1 cellular context compared by ENCODE assay signal in the genomic region with DNA sequence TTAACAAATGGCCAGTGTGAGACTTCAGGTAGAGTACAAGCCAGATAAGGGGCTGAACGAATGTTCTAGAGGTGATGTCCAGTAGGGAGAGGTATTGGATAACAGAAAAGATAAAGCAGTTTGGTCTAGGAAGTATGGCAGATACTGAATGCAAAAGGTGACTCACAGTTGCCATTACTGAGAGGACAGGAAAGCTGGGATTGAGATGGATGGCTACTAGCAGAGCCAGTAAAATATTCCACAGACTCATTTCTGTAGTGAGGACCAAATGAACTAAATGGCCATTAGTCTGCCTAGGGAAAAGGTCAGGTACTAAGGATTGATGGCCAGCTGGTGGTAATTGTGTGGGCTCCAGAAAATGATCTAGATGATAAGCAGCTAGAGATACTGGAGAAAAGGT.
A peak's percentile ranks its signal among the peaks of the same experiment; 100 is the strongest.
TF ChIP-seq lines count a peak whose summit lies in the region.

No MANE protein-coding gene starts in this region.

TF ChIP-seq in HEK293, 187 proteins besides CTCF, POLR2A, EP300 and RAD21 (continued from another document):
- TF ChIP-seq ZNF416 (tag by site-specific recombination; IDR thresholded peaks at IDR 0.05) (no peak), ZNF549 (tag by site-specific recombination; IDR thresholded peaks at IDR 0.05) (no peak), ZNF600 (tag by site-specific recombination; IDR thresholded peaks at IDR 0.05) (0 out of 2 replicates have a peak, but pooled peaks have one; percentile 46), ZNF664 (tag by site-specific recombination; IDR thresholded peaks at IDR 0.05) (no peak), ZNF629 (tag by site-specific recombination; IDR thresholded peaks at IDR 0.05) (peak; percentile 27; the same call in 1 of the 2 replicates), ZSCAN16 (tag by site-specific recombination; IDR thresholded peaks at IDR 0.05) (no peak), ZNF133 (tag by site-specific recombination; IDR thresholded peaks at IDR 0.05) (no peak), ZNF302 (tag by site-specific recombination; IDR thresholded peaks at IDR 0.05; ENCODE audit: low read depth) (no peak), ZNF19 (tag by site-specific recombination; IDR thresholded peaks at IDR 0.05; ENCODE audit: low read depth) (no peak), ZFP41 (tag by site-specific recombination; IDR thresholded peaks at IDR 0.05; ENCODE audit: borderline replicate concordance) (no peak), ZNF140 (tag by site-specific recombination; IDR thresholded peaks at IDR 0.05) (no peak), ZBTB7A (tag by site-specific recombination; IDR thresholded peaks at IDR 0.05; ENCODE audit: low read depth) (no peak), FEZF1 (tag by site-specific recombination; IDR thresholded peaks at IDR 0.05) (0 out of 2 replicates have a peak, but pooled peaks have one; percentile 20), YY2 (tag by site-specific recombination; IDR thresholded peaks at IDR 0.05) (0 out of 2 replicates have a peak, but pooled peaks have one; percentile 19)
- TF ChIP-seq, protein P1, sequence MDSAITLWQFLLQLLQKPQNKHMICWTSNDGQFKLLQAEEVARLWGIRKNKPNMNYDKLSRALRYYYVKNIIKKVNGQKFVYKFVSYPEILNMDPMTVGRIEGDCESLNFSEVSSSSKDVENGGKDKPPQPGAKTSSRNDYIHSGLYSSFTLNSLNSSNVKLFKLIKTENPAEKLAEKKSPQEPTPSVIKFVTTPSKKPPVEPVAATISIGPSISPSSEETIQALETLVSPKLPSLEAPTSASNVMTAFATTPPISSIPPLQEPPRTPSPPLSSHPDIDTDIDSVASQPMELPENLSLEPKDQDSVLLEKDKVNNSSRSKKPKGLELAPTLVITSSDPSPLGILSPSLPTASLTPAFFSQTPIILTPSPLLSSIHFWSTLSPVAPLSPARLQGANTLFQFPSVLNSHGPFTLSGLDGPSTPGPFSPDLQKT (IDR thresholded peaks at IDR 0.05; ENCODE audit: borderline replicate concordance, low read depth, low read length): no peak
- TF ChIP-seq, protein P2, sequence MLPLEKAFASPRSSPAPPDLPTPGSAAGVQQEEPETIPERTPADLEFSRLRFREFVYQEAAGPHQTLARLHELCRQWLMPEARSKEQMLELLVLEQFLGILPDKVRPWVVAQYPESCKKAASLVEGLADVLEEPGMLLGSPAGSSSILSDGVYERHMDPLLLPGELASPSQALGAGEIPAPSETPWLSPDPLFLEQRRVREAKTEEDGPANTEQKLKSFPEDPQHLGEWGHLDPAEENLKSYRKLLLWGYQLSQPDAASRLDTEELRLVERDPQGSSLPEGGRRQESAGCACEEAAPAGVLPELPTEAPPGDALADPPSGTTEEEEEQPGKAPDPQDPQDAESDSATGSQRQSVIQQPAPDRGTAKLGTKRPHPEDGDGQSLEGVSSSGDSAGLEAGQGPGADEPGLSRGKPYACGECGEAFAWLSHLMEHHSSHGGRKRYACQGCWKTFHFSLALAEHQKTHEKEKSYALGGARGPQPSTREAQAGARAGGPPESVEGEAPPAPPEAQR (tag by site-specific recombination; IDR thresholded peaks at IDR 0.05): no peak
TF ChIP-seq in HEK293: peak in this region for 10.
